23 cellular contexts compared by ENCODE assay signal in genomic region chr17:539048-539447, GRCh38.
"Had no signal": no experiment of that assay in that cellular context is flagged by ENCODE, and none has a peak within 500 bp of the region (broad histone marks: within the 10 kb centered on the region; RNA-seq: fewer than 3 reads in every experiment).

No MANE protein-coding gene starts in this region.

- H3K27ac Mint-ChIP-seq: activated naive CD4-positive, alpha-beta T cell treated with anti-CD3 and anti-CD28 coated beads, Interleukin-2, amount 50 U/mL, for 72 hours; effector memory CD8-positive, alpha-beta T cell; stimulated activated naive CD8-positive, alpha-beta T cell treated with anti-CD3 and anti-CD28 coated beads, Interleukin-15, amount 100 ng/mL, for 72 hours; T-cell had no signal

- H3K27ac ChIP-seq: cardiac muscle cell, prostate gland, suprapubic skin, vagina had no signal

- H3K4me1 ChIP-seq: prostate gland, suprapubic skin, transverse colon had no signal

- ATAC-seq: activated CD4-positive, CD25-positive, alpha-beta regulatory T cell treated with anti-CD3 and anti-CD28 coated beads, Interleukin-2, amount 50 U/mL, for 24 hours; activated naive CD4-positive, alpha-beta T cell treated with anti-CD3 and anti-CD28 coated beads, Interleukin-2, amount 50 U/mL, for 72 hours; activated T-cell treated with anti-CD3 and anti-CD28 coated beads, Interleukin-2, amount 50 U/mL, for 72 hours; effector memory CD8-positive, alpha-beta T cell; left cardiac atrium; natural killer cell treated with Interleukin-12 subunit alpha and Interleukin-12 subunit beta and Interleukin-15 and Interleukin-18, amount 100 ng/mL, for 72 hours; right cardiac atrium; stimulated activated naive CD8-positive, alpha-beta T cell treated with anti-CD3 and anti-CD28 coated beads, Interleukin-15, amount 100 ng/mL, for 72 hours; T-cell had no signal

- H3K4me3 ChIP-seq: adrenal gland, cardiac muscle cell, lung, prostate gland, suprapubic skin, transverse colon, vagina had no signal

- H3K9me3 ChIP-seq: adrenal gland, prostate gland, suprapubic skin, transverse colon, vagina had no signal

- H3K27me3 ChIP-seq: adrenal gland, cardiac muscle cell, suprapubic skin, transverse colon, vagina had no signal

- H3K27me3 Mint-ChIP-seq: effector memory CD8-positive, alpha-beta T cell; natural killer cell treated with Interleukin-12 subunit alpha and Interleukin-12 subunit beta and Interleukin-15 and Interleukin-18, amount 100 ng/mL, for 72 hours; stimulated activated naive CD8-positive, alpha-beta T cell treated with anti-CD3 and anti-CD28 coated beads, Interleukin-15, amount 100 ng/mL, for 72 hours; T-cell had no signal

- H3K9me3 Mint-ChIP-seq: activated naive CD4-positive, alpha-beta T cell treated with anti-CD3 and anti-CD28 coated beads, Interleukin-2, amount 50 U/mL, for 72 hours; activated T-cell treated with anti-CD3 and anti-CD28 coated beads, Interleukin-2, amount 50 U/mL, for 72 hours; effector memory CD8-positive, alpha-beta T cell; natural killer cell treated with Interleukin-12 subunit alpha and Interleukin-12 subunit beta and Interleukin-15 and Interleukin-18, amount 100 ng/mL, for 72 hours; stimulated activated naive CD8-positive, alpha-beta T cell treated with anti-CD3 and anti-CD28 coated beads, Interleukin-15, amount 100 ng/mL, for 72 hours; T-cell had no signal

- H3K36me3 ChIP-seq: prostate gland had no signal

- DNase-seq: activated CD4-positive, alpha-beta T cell treated with anti-CD3 and anti-CD28 coated beads, Interleukin-2, amount 50 U/mL, for 1 hour; activated CD8-positive, alpha-beta memory T cell treated with anti-CD3 and anti-CD28 coated beads for 24 hours; activated CD8-positive, alpha-beta memory T cell treated with anti-CD3 and anti-CD28 coated beads, Interleukin-2, amount 50 U/mL, for 48 hours; activated effector memory CD4-positive, alpha-beta T cell treated with anti-CD3 and anti-CD28 coated beads, Interleukin-2, amount 50 U/mL, for 16 hours; activated T-cell treated with anti-CD3 and anti-CD28 coated beads, Interleukin-2, amount 50 U/mL, for 72 hours; adrenal gland; effector memory CD8-positive, alpha-beta T cell; hippocampal formation; left cardiac atrium; right cardiac atrium; stimulated activated CD4-positive, alpha-beta T cell treated with anti-CD3 and anti-CD28 coated beads, Interleukin-15, amount 100 ng/mL, for 24 hours; stimulated activated CD4-positive, alpha-beta T cell treated with anti-CD3 and anti-CD28 coated beads, Interleukin-2, amount 100 ng/mL, for 48 hours; stimulated activated naive CD8-positive, alpha-beta T cell treated with anti-CD3 and anti-CD28 coated beads, Interleukin-15, amount 100 ng/mL, for 72 hours; T-cell; transverse colon had no signal

- H3K4me3 Mint-ChIP-seq: activated T-cell treated with anti-CD3 and anti-CD28 coated beads, Interleukin-2, amount 50 U/mL, for 72 hours; effector memory CD8-positive, alpha-beta T cell; natural killer cell treated with Interleukin-12 subunit alpha and Interleukin-12 subunit beta and Interleukin-15 and Interleukin-18, amount 100 ng/mL, for 72 hours; stimulated activated naive CD8-positive, alpha-beta T cell treated with anti-CD3 and anti-CD28 coated beads, Interleukin-15, amount 100 ng/mL, for 72 hours; T-cell had no signal
